25 cellular contexts compared by ENCODE assay signal in genomic region chr2:206040525-206040924, GRCh38. TPM values are rescaled to one million over a fixed set of nuclear protein-coding genes. Genes with fewer than 3 reads are reported as not detected.
DNase-seq lines count a peak whose midpoint lies in the region; ATAC-seq and TF ChIP-seq lines count a peak whose summit lies in the region.
"Had no signal": no experiment of that assay in that cellular context is flagged by ENCODE, and none has a peak within 500 bp of the region (broad histone marks: within the 10 kb centered on the region; RNA-seq: fewer than 3 reads in every experiment).

No MANE protein-coding gene starts in this region.

- DNase-seq in right cardiac atrium (no peak), right atrium auricular region (ENCODE audit: low spot score) (no peak), NCI-H82 treated with DMSO at 0.1 percent for 48 hours (lab: John Stamatoyannopoulos, UW; ENCODE audit: unreplicated experiment) (peak; percentile 91), left colon (no peak), testis (peak; percentile 64), NCI-H187 treated with DMSO at 0.1 percent for 48 hours (lab: John Stamatoyannopoulos, UW) (no peak)
- DNase-seq in central memory CD4-positive, alpha-beta T cell = no peak
- DNase-seq: C1 segment of cervical spinal cord; Caco-2; CD4-positive, alpha-beta memory T cell; DMS 273 treated with DMSO at 0.1 percent for 48 hours; DMS79; EL; GF-D8; HCEC 1CT; NCI-H1048; NCI-H1417; NCI-H1694; NCI-H2081 treated with DMSO at 0.1 percent for 48 hours; NCI-H446 treated with DMSO at 0.1 percent for 48 hours; NCI-H526; RPMI8226; SHP77 had no signal

- H3K36me3 ChIP-seq in right atrium auricular region (peaks cover 12% of the 10 kb centered on the region), testis (ENCODE audit: low read depth, missing control alignments) (no peaks in the 10 kb centered on the region)

- H3K27ac ChIP-seq in right cardiac atrium (ENCODE audit: low read length) = peak overlapping the region; percentile 52
- no peak overlapping the region for H3K27ac ChIP-seq in right atrium auricular region
- H3K27ac ChIP-seq in testis = peak overlapping the region; percentile 0 to 58
- H3K27ac ChIP-seq: A549 had no signal

- no peak overlapping the region for H3K4me3 ChIP-seq in right cardiac atrium (ENCODE audit: low read length)
- no peak overlapping the region for H3K4me3 ChIP-seq in right atrium auricular region
- no peak overlapping the region for H3K4me3 ChIP-seq in testis
- H3K4me3 ChIP-seq: A549 had no signal

- 79% methylated on average over 5 of the region's 5 CpGs for WGBS in right cardiac atrium
- WGBS in testis, 2 donors = 39 to 49% methylated on average over 5 of the region's 5 CpGs

- ATAC-seq in right cardiac atrium (no peak), left colon (peak; percentile 71), HG03025 (IDR thresholded peaks at IDR 0.05; ENCODE audit: low FRiP score, unreplicated experiment) (no peak)
- ATAC-seq: A549 had no signal

- H3K4me1 ChIP-seq in right cardiac atrium (ENCODE audit: control insufficient read depth, insufficient read depth, low read length) = peaks cover 7% of the 10 kb centered on the region
- H3K4me1 ChIP-seq in right atrium auricular region = no peaks in the 10 kb centered on the region
- H3K4me1 ChIP-seq in testis = peaks cover 34% of the 10 kb centered on the region
- H3K4me1 ChIP-seq: A549, Caco-2 had no signal

- TF ChIP-seq CTCF in right atrium auricular region (IDR thresholded peaks at IDR 0.05) = no peak
- no peak for TF ChIP-seq CTCF in testis (IDR thresholded peaks at IDR 0.05)

- no peak for TF ChIP-seq POLR2A in testis (IDR thresholded peaks at IDR 0.05)

- no peaks in the 10 kb centered on the region for H3K9me3 ChIP-seq in right cardiac atrium (ENCODE audit: control insufficient read depth, low read length)
- H3K9me3 ChIP-seq in right atrium auricular region = no peaks in the 10 kb centered on the region
- H3K9me3 ChIP-seq in testis = no peaks in the 10 kb centered on the region
- H3K9me3 ChIP-seq: A549, Caco-2 had no signal

- intact Hi-C loops in right cardiac atrium (cut with DNase I) = no loop called here
- intact Hi-C loops in left colon (cut with DNase I, micrococcal nuclease) = no loop called here
- intact Hi-C loops in testis (cut with DNase I; ENCODE audit: low total_unique reads) = no loop called here

- H3K27me3 ChIP-seq in right cardiac atrium (ENCODE audit: control insufficient read depth, insufficient read depth) (no peaks in the 10 kb centered on the region), right atrium auricular region (no peaks in the 10 kb centered on the region), testis (no peaks in the 10 kb centered on the region)

RNA-seq across cellular contexts. Expression of gene INO80D, which starts 45.4 kb away (rescaled TPM):
- total RNA-seq in right cardiac atrium (10 to 100 TPM; 12.2 to 16.4 (median 14.5) TPM), right atrium auricular region (10 to 100 TPM; 10.2 to 12.9 TPM), left colon (10 to 100 TPM; 27.3 to 27.8 TPM), testis (10 to 100 TPM; 28.2 to 31.6 TPM)
- polyA plus RNA-seq in right cardiac atrium (2.7 TPM), testis (ENCODE audit: insufficient read depth, low read depth, low replicate concordance) (5.3 TPM)

Comparison
In these comparisons a context has a peak if more than half of its experiments do, and no peak if none do; other contexts are left out.
1. H3K27ac ChIP-seq: peak in right cardiac atrium (single experiment) and testis (2 of 2); none in right atrium auricular region (0 of 2).
2. DNase-seq: peak in NCI-H82 treated with DMSO at 0.1 percent for 48 hours (single experiment) and testis (single experiment); none in right cardiac atrium (0 of 3), right atrium auricular region (single experiment), left colon (0 of 2), central memory CD4-positive, alpha-beta T cell (single experiment) and NCI-H187 treated with DMSO at 0.1 percent for 48 hours (single experiment).